Comparison of ENCODE assay signal across 2 cellular contexts in the genomic region with DNA sequence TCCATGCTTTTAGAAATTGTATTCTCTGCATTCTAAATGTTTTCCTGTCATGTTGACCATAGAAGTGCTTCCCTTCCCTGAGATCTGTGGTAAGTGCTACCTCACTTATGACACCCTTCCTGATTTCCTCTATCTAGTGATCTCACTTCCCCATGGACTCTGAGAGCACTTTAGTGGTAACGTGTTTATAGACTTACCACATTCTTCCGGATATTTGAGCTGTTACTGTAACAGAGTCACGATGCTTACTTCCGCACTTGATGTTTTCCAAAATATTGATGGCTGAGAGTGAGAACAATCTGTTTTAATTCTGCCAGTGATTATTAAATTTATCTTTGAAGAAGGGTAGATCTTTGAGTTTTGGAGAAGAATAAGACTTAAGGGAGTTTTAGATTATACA.
TF ChIP-seq lines count a peak whose summit lies in the region.

No MANE protein-coding gene starts in this region.

TF ChIP-seq in IMR-90, 13 proteins besides CTCF, POLR2A, EP300 and RAD21:
- TF ChIP-seq FOS (IDR thresholded peaks at IDR 0.05; ENCODE audit: low read depth, low read length) (no peak), BHLHE40 (IDR thresholded peaks at IDR 0.05; ENCODE audit: low read depth, low read length) (no peak), ELK1 (IDR thresholded peaks at IDR 0.05; ENCODE audit: borderline replicate concordance, low read depth, low read length) (no peak), MXI1 (IDR thresholded peaks at IDR 0.05; ENCODE audit: borderline replicate concordance, low read depth, low read length) (no peak), SMC3 (IDR thresholded peaks at IDR 0.05; ENCODE audit: low read depth, low read length) (no peak), RFX5 (IDR thresholded peaks at IDR 0.05; ENCODE audit: low read depth, low read length) (no peak), MAZ (IDR thresholded peaks at IDR 0.05; ENCODE audit: borderline replicate concordance, low read depth, low read length) (no peak), MAFK (IDR thresholded peaks at IDR 0.05; ENCODE audit: low read depth, low read length) (no peak), CEBPB (IDR thresholded peaks at IDR 0.05; ENCODE audit: low read depth, low read length) (no peak), CHD1 (IDR thresholded peaks at IDR 0.05; ENCODE audit: low read depth, low read length) (no peak), RCOR1 (IDR thresholded peaks at IDR 0.05; ENCODE audit: insufficient replicate concordance, low read length) (no peak), NFE2L2 (IDR thresholded peaks at IDR 0.05; ENCODE audit: low read depth, low read length) (no peak)
- TF ChIP-seq, protein P1, sequence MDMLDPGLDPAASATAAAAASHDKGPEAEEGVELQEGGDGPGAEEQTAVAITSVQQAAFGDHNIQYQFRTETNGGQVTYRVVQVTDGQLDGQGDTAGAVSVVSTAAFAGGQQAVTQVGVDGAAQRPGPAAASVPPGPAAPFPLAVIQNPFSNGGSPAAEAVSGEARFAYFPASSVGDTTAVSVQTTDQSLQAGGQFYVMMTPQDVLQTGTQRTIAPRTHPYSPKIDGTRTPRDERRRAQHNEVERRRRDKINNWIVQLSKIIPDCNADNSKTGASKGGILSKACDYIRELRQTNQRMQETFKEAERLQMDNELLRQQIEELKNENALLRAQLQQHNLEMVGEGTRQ (IDR thresholded peaks at IDR 0.05; ENCODE audit: low read depth, low read length) = no peak

TF ChIP-seq in endothelial cell of umbilical vein, 7 proteins besides CTCF, POLR2A, EP300 and RAD21:
- TF ChIP-seq GATA2 (IDR thresholded peaks at IDR 0.05; ENCODE audit: insufficient read depth, insufficient read length, low read depth, low read length) = no peak
- TF ChIP-seq POLR2AphosphoS5 (IDR thresholded peaks at IDR 0.05; ENCODE audit: insufficient read depth, low read depth, low read length) = peak; percentile 49
- no peak for TF ChIP-seq FOS (IDR thresholded peaks at IDR 0.05; ENCODE audit: borderline replicate concordance, insufficient read depth, low read length)
- no peak for TF ChIP-seq MYC (IDR thresholded peaks at IDR 0.05; ENCODE audit: low read depth, low read length)
TF ChIP-seq in endothelial cell of umbilical vein: peak in this region for 1.
